Comparison of ENCODE assay signal across 14 cellular contexts in genomic region chr6:90454835-90455427, GRCh38.
"Had no signal": no experiment of that assay in that cellular context is flagged by ENCODE, and none has a peak within 500 bp of the region (broad histone marks: within the 10 kb centered on the region; RNA-seq: fewer than 3 reads in every experiment).

No MANE protein-coding gene starts in this region.

- H3K27ac ChIP-seq: cardiac muscle cell, hepatocyte, left lung, pancreas had no signal

- H3K27ac Mint-ChIP-seq: activated CD8-positive, alpha-beta memory T cell treated with anti-CD3 and anti-CD28 coated beads, Interleukin-2, amount 10 ng/mL, durations not matched to agents 7 days and 5 days; memory B cell; naive thymus-derived CD8-positive, alpha-beta T cell had no signal

- ATAC-seq: activated CD8-positive, alpha-beta memory T cell treated with anti-CD3 and anti-CD28 coated beads, Interleukin-2, amount 10 ng/mL, durations not matched to agents 7 days and 5 days; left lung; naive thymus-derived CD8-positive, alpha-beta T cell; pancreas had no signal

- H3K4me2 ChIP-seq: hepatocyte had no signal

- H2AFZ ChIP-seq: hepatocyte had no signal

- DNase-seq: activated CD4-positive, CD25-positive, alpha-beta regulatory T cell; activated CD8-positive, alpha-beta memory T cell treated with anti-CD3 and anti-CD28 coated beads, Interleukin-2, amount 10 ng/mL, durations not matched to agents 7 days and 5 days; activated effector memory CD4-positive, alpha-beta T cell treated with anti-CD3 and anti-CD28 coated beads, Interleukin-2, amount 50 U/mL, for 16 hours; activated T-cell treated with anti-CD3 and anti-CD28 coated beads, Interleukin-2, amount 50 U/mL, for 1 hour; islet precursor cell; left lung; naive thymus-derived CD8-positive, alpha-beta T cell; pancreas; stimulated activated CD4-positive, alpha-beta T cell treated with anti-CD3 and anti-CD28 coated beads, Interleukin-12 subunit alpha, Interleukin-12 subunit beta, amount 100 ng/mL, for 4 hours; stimulated activated CD4-positive, alpha-beta T cell treated with anti-CD3 and anti-CD28 coated beads, Interleukin-2, amount 100 ng/mL, for 24 hours; SW 1271 had no signal

- H3K27me3 Mint-ChIP-seq: activated CD8-positive, alpha-beta memory T cell treated with anti-CD3 and anti-CD28 coated beads, Interleukin-2, amount 10 ng/mL, durations not matched to agents 7 days and 5 days; memory B cell; naive thymus-derived CD8-positive, alpha-beta T cell had no signal

- H3K9me3 ChIP-seq: left lung, pancreas had no signal

- H3K36me3 ChIP-seq: cardiac muscle cell, left lung, pancreas had no signal

- H3K79me2 ChIP-seq: hepatocyte had no signal

- H3K4me1 ChIP-seq: left lung, pancreas had no signal

- H3K4me3 ChIP-seq: cardiac muscle cell, hepatocyte, left lung, pancreas had no signal

- H3K4me3 Mint-ChIP-seq: activated CD8-positive, alpha-beta memory T cell treated with anti-CD3 and anti-CD28 coated beads, Interleukin-2, amount 10 ng/mL, durations not matched to agents 7 days and 5 days; memory B cell; naive thymus-derived CD8-positive, alpha-beta T cell had no signal

- H3K9me3 Mint-ChIP-seq: memory B cell; naive thymus-derived CD8-positive, alpha-beta T cell had no signal

- H3K36me3 Mint-ChIP-seq: memory B cell; naive thymus-derived CD8-positive, alpha-beta T cell had no signal

- H3K27me3 ChIP-seq: cardiac muscle cell, hepatocyte, left lung, pancreas had no signal
